ENCODE assay signal across 20 cellular contexts in the genomic region with DNA sequence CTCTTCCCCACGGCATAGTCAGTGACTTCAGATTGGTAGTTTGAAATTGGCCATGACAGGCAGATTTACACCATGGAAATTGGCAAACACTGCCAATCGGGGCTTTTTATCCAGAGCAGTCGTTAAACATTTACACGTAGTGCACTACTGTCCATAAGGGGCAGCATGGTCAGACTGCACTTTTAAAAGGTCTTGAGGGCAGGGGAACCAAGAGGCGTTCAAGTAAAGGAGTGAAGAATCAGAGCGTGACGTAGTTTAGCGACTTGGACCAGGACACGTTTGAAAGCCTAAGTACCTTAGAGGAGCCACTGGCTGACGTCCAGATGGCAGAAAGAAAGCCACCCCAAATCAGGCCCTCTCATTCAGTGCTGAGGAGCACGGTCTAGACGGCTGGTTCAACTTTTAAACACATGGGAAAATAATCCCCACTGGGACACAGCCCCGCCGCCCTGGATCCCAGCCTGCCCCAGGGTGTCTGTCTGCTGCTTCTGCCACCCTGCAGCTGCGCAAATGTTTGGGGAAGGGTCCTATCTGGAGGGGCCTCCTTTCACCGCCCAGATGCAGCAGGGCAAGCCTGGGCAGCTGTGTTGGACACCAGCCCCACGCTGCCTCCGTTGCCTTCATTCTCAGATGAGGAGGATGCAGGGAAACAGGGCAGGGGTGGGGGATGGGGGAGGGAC. TPM values are rescaled to one million over a fixed set of nuclear protein-coding genes. Genes with fewer than 3 reads are reported as not detected.
DNase-seq lines count a peak whose midpoint lies in the region; ATAC-seq and TF ChIP-seq lines count a peak whose summit lies in the region.
"Had no signal": no experiment of that assay in that cellular context is flagged by ENCODE, and none has a peak within 500 bp of the region (broad histone marks: within the 10 kb centered on the region; RNA-seq: fewer than 3 reads in every experiment).

No MANE protein-coding gene starts in this region.

- no peaks in the 10 kb centered on the region for H3K27me3 Mint-ChIP-seq in CD4-positive, alpha-beta memory T cell
- no peaks in the 10 kb centered on the region for H3K27me3 Mint-ChIP-seq in central memory CD8-positive, alpha-beta T cell
- peaks cover 14% of the 10 kb centered on the region for H3K27me3 Mint-ChIP-seq in neural progenitor cell (ENCODE audit: insufficient read depth, low read depth)

- no peak overlapping the region for H3K4me3 ChIP-seq in CD4-positive, alpha-beta memory T cell (ENCODE audit: low read length in 2 of 2)
- no peak overlapping the region for H3K4me3 ChIP-seq in HEK293 (ENCODE audit: low read depth, low read length)
- H3K4me3 ChIP-seq in neural progenitor cell: no peak overlapping the region
- H3K4me3 ChIP-seq: psoas muscle, smooth muscle cell, stomach, upper lobe of left lung had no signal

- H3K4me3 Mint-ChIP-seq in CD4-positive, alpha-beta memory T cell: no peak overlapping the region
- H3K4me3 Mint-ChIP-seq in central memory CD8-positive, alpha-beta T cell: no peak overlapping the region
- no peak overlapping the region for H3K4me3 Mint-ChIP-seq in neural progenitor cell
- H3K4me3 Mint-ChIP-seq: nephron had no signal

- no peaks in the 10 kb centered on the region for H3K36me3 ChIP-seq in CD4-positive, alpha-beta memory T cell (ENCODE audit: insufficient read depth, low read length)
- H3K36me3 ChIP-seq in HEK293 (ENCODE audit: control insufficient read depth in 2 of 2, insufficient read depth in 1 of 2, low read length in 2 of 2): no peaks in the 10 kb centered on the region
- H3K36me3 ChIP-seq in neural progenitor cell: no peaks in the 10 kb centered on the region
- H3K36me3 ChIP-seq: stomach, upper lobe of left lung had no signal

- peaks cover 26 to 53% (median 43%) of the 10 kb centered on the region in 4 donors for H3K4me1 Mint-ChIP-seq in CD4-positive, alpha-beta memory T cell
- H3K4me1 Mint-ChIP-seq in central memory CD8-positive, alpha-beta T cell: peaks cover 47% of the 10 kb centered on the region
- H3K4me1 Mint-ChIP-seq in neural progenitor cell: peaks cover 16% of the 10 kb centered on the region

- no peaks in the 10 kb centered on the region for H3K36me3 Mint-ChIP-seq in CD4-positive, alpha-beta memory T cell
- peaks cover 22% of the 10 kb centered on the region for H3K36me3 Mint-ChIP-seq in central memory CD8-positive, alpha-beta T cell (ENCODE audit: insufficient read depth)
- H3K36me3 Mint-ChIP-seq in neural progenitor cell: no peaks in the 10 kb centered on the region

- peak overlapping the region in 4 of 7 donors; percentile 41 to 74 (median 62) for H3K27ac Mint-ChIP-seq in CD4-positive, alpha-beta memory T cell
- H3K27ac Mint-ChIP-seq in central memory CD8-positive, alpha-beta T cell (ENCODE audit: low read depth): peak overlapping the region; percentile 89
- peak overlapping the region; percentile 40 for H3K27ac Mint-ChIP-seq in neural progenitor cell
- H3K27ac Mint-ChIP-seq: nephron had no signal

- TF ChIP-seq CTCF in HEK293 (tag by site-specific recombination; IDR thresholded peaks at IDR 0.05): no peak
- TF ChIP-seq CTCF in neural progenitor cell (IDR thresholded peaks at IDR 0.05): no peak

- H2AFZ ChIP-seq in neural progenitor cell (replicated peaks): no peak overlapping the region

- H3K9me3 Mint-ChIP-seq in CD4-positive, alpha-beta memory T cell: peaks cover 0 to 1% (median 0%) of the 10 kb centered on the region in 8 donors
- no peaks in the 10 kb centered on the region for H3K9me3 Mint-ChIP-seq in central memory CD8-positive, alpha-beta T cell
- H3K9me3 Mint-ChIP-seq in neural progenitor cell: peaks cover 6% of the 10 kb centered on the region

- H4K20me1 ChIP-seq in neural progenitor cell (ENCODE audit: low read depth): no peaks in the 10 kb centered on the region

- DNase-seq in CD4-positive, alpha-beta memory T cell: no peak
- peak in 1 of 2 donors; percentile 11 for DNase-seq in central memory CD8-positive, alpha-beta T cell (ENCODE audit: low spot score in 2 of 2)
- DNase-seq in neural progenitor cell (ENCODE audit: low spot score) (no peak), KBM-7 (no peak), SW480 (ENCODE audit: low spot score) (no peak), NCI-H2171 treated with DMSO at 0.1 percent for 48 hours (lab: John Stamatoyannopoulos, UW) (no peak)
- DNase-seq: activated naive CD4-positive, alpha-beta T cell treated with Interleukin-2 at 50 U/mL for 16 hours; COR-L47; effector CD8-positive, alpha-beta T cell; KG1; left cardiac atrium; NCI-H2029; NCI-H446 treated with DMSO at 0.1 percent for 48 hours; psoas muscle; stimulated activated CD4-positive, alpha-beta T cell treated with anti-CD3 and anti-CD28 coated beads, Interleukin-2, amount 100 ng/mL, for 48 hours had no signal

- H3F3A ChIP-seq in neural progenitor cell (ENCODE audit: low read depth): peaks cover 9% of the 10 kb centered on the region

- in situ Hi-C loops in KBM-7 (cut with MboI; ENCODE audit: low pct_unique_long_range_greater_than_20kb, low sequenced_read_pairs): no loop called here

- no peak overlapping the region for H3K27ac ChIP-seq in CD4-positive, alpha-beta memory T cell (ENCODE audit: low read depth, low read length)
- H3K27ac ChIP-seq in HEK293 (ENCODE audit: extremely low read depth, low read depth, low read length) (no peak overlapping the region), neural progenitor cell (no peak overlapping the region)
- H3K27ac ChIP-seq: psoas muscle had no signal

- H3K9me3 ChIP-seq in CD4-positive, alpha-beta memory T cell (ENCODE audit: control insufficient read depth in 1 of 2, low read length in 2 of 2): no peaks in the 10 kb centered on the region
- H3K9me3 ChIP-seq in HEK293 (ENCODE audit: control insufficient read depth, insufficient read depth, low read depth, low read length): no peaks in the 10 kb centered on the region
- no peaks in the 10 kb centered on the region for H3K9me3 ChIP-seq in neural progenitor cell (ENCODE audit: low read depth)
- H3K9me3 ChIP-seq: psoas muscle had no signal

- CTCF ChIA-PET in CD4-positive, alpha-beta memory T cell (lab: Charles Lee; ENCODE audit: partially characterized antibody): interaction anchor here (1.0 to 3.7 kb wide), 9 partner anchors 23 to 387 kb away, joined by 3 to 46 read pairs (median 14); no protein-coding TSS in a partner anchor
- CTCF ChIA-PET in HEK293 (lab: Yijun Ruan, JAX): interaction anchor here (0.6 to 1.7 kb wide), 2 partner anchors 62 to 449 kb away, joined by 4 to 6 read pairs; no protein-coding TSS in a partner anchor

- no peak for ATAC-seq in central memory CD8-positive, alpha-beta T cell (replicated peaks; ENCODE audit: extremely low read depth, poor library complexity, severe bottlenecking)
- ATAC-seq: left cardiac atrium had no signal

- intact Hi-C loops in CD4-positive, alpha-beta memory T cell (cut with micrococcal nuclease): loop anchor here (5.0 kb wide), 2 partner anchors 103 to 428 kb away; a partner anchor contains a TSS

- H3K9ac ChIP-seq in neural progenitor cell: no peak overlapping the region

- no peaks in the 10 kb centered on the region for H3K79me2 ChIP-seq in neural progenitor cell (ENCODE audit: low read depth)

- peaks cover 55% of the 10 kb centered on the region for H3K4me1 ChIP-seq in CD4-positive, alpha-beta memory T cell (ENCODE audit: insufficient read depth, low read length)
- no peaks in the 10 kb centered on the region for H3K4me1 ChIP-seq in HEK293 (ENCODE audit: control insufficient read depth, insufficient read depth, low read length)
- H3K4me1 ChIP-seq in neural progenitor cell: no peaks in the 10 kb centered on the region

- POLR2A ChIA-PET in CD4-positive, alpha-beta memory T cell (lab: Charles Lee; ENCODE audit: partially characterized antibody): interaction anchor here (3.1 to 5.3 kb wide), 3 partner anchors 12 to 62 kb away, joined by 52 to 103 read pairs (median 59); no protein-coding TSS in a partner anchor
- POLR2A ChIA-PET in HEK293 (lab: Yijun Ruan, JAX): no interaction called here

- H3K27me3 ChIP-seq in CD4-positive, alpha-beta memory T cell (ENCODE audit: insufficient read depth, low read length): no peaks in the 10 kb centered on the region
- peaks cover 32% of the 10 kb centered on the region for H3K27me3 ChIP-seq in neural progenitor cell

- no peak overlapping the region for H3K4me2 ChIP-seq in neural progenitor cell
- H3K4me2 ChIP-seq: smooth muscle cell had no signal

TF ChIP-seq in HEK293, 187 proteins besides CTCF, POLR2A, EP300 and RAD21:
- TF ChIP-seq KLF1 (tag by site-specific recombination; IDR thresholded peaks at IDR 0.05): no peak
- TF ChIP-seq ZFP69B (tag by site-specific recombination; IDR thresholded peaks at IDR 0.05): no peak
- peak; percentile 72 for TF ChIP-seq ZNF112 (tag by site-specific recombination; IDR thresholded peaks at IDR 0.05)

RNA-seq across cellular contexts. Expression of a gene that starts 52.5 kb away (rescaled TPM):
- 100 to 1,000 TPM; 584 to 620 TPM for total RNA-seq in CD4-positive, alpha-beta memory T cell
- polyA plus RNA-seq in CD4-positive, alpha-beta memory T cell: 100 to 1,000 TPM; 273 to 278 TPM
- total RNA-seq in neural progenitor cell (ENCODE audit: low replicate concordance): 113 and 183 TPM in 2 replicates
